In the genomic region with DNA sequence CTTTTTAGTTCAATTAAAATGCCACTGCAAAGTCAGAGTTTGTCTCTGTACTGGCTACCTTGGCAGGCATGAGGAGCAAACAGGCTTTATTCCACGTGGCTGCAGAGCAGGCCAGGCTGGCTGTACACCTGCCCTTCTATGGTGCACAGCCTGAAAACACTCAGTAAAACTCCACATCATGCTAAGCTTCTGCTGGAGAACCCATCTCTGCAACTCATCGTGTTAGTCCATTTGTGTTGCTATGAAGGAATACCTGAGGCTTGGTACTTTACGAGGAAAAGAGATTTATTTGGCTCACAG, we compare ENCODE assay signal across 23 cellular contexts.
"Had no signal": no experiment of that assay in that cellular context is flagged by ENCODE, and none has a peak within 500 bp of the region (broad histone marks: within the 10 kb centered on the region; RNA-seq: fewer than 3 reads in every experiment).

No MANE protein-coding gene starts in this region.

- ATAC-seq: activated CD8-positive, alpha-beta memory T cell treated with anti-CD3 and anti-CD28 coated beads, Interleukin-2, amount 10 ng/mL, durations not matched to agents 7 days and 5 days; T-helper 17 cell had no signal

- DNase-seq: activated B cell treated with CpG ODN at 0.5 μM for 24 hours; activated CD4-positive, alpha-beta T cell treated with anti-CD3 and anti-CD28 coated beads for 1 hour; activated CD4-positive, alpha-beta T cell treated with anti-CD3 and anti-CD28 coated beads, Interleukin-2, amount 10 ng/mL, durations not matched to agents 24 days and 14 days; activated CD4-positive, alpha-beta T cell treated with anti-CD3 and anti-CD28 coated beads, Interleukin-2, amount 50 U/mL, for 48 hours; activated CD8-positive, alpha-beta memory T cell treated with anti-CD3 and anti-CD28 coated beads, Interleukin-2, amount 10 ng/mL, durations not matched to agents 7 days and 5 days; activated gamma-delta T cell; activated naive CD4-positive, alpha-beta T cell treated with anti-CD3 and anti-CD28 coated beads for 36 hours; activated T-cell treated with anti-CD3 and anti-CD28 coated beads, Interleukin-2, amount 50 U/mL, for 24 hours; amygdala; MG63; NCI-H1105; NCI-H1436; NCI-H1694 treated with DMSO at 0.1 percent for 48 hours; NCI-H2029 treated with DMSO at 0.1 percent for 48 hours; NCI-H345; NCI-H510A; NCI-H69; PC-9; SHP77 treated with DMSO at 0.1 percent for 48 hours; T-helper 17 cell; T-helper 9 cell had no signal

- H3K27me3 Mint-ChIP-seq: activated B cell treated with CpG ODN at 0.5 μM for 24 hours; activated CD4-positive, alpha-beta T cell treated with anti-CD3 and anti-CD28 coated beads, Interleukin-2, amount 10 ng/mL, durations not matched to agents 24 days and 14 days; activated CD8-positive, alpha-beta memory T cell treated with anti-CD3 and anti-CD28 coated beads, Interleukin-2, amount 10 ng/mL, durations not matched to agents 7 days and 5 days; activated naive CD8-positive, alpha-beta T cell; activated T-cell treated with anti-CD3 and anti-CD28 coated beads, Interleukin-2, amount 50 U/mL, for 24 hours; T-helper 17 cell had no signal

- H2AFZ ChIP-seq: PC-9 had no signal

- H3K27me3 ChIP-seq: MG63 had no signal

- FAIRE-seq: TTC549 had no signal

- H3K4me2 ChIP-seq: PC-9 had no signal

- H3K4me3 Mint-ChIP-seq: activated B cell treated with CpG ODN at 0.5 μM for 24 hours; activated CD4-positive, alpha-beta T cell treated with anti-CD3 and anti-CD28 coated beads, Interleukin-2, amount 10 ng/mL, durations not matched to agents 24 days and 14 days; activated CD8-positive, alpha-beta memory T cell treated with anti-CD3 and anti-CD28 coated beads, Interleukin-2, amount 10 ng/mL, durations not matched to agents 7 days and 5 days; activated naive CD4-positive, alpha-beta T cell treated with anti-CD3 and anti-CD28 coated beads for 36 hours; activated naive CD8-positive, alpha-beta T cell; activated T-cell treated with anti-CD3 and anti-CD28 coated beads, Interleukin-2, amount 50 U/mL, for 24 hours; T-helper 17 cell had no signal

- H3K4me3 ChIP-seq: MG63, PC-9 had no signal

- H3K27ac ChIP-seq: PC-9 had no signal

- H3K4me1 Mint-ChIP-seq: activated CD4-positive, alpha-beta T cell treated with anti-CD3 and anti-CD28 coated beads, Interleukin-2, amount 10 ng/mL, durations not matched to agents 24 days and 14 days; T-helper 17 cell had no signal

- H3K27ac Mint-ChIP-seq: activated B cell treated with CpG ODN at 0.5 μM for 24 hours; activated CD4-positive, alpha-beta T cell treated with anti-CD3 and anti-CD28 coated beads, Interleukin-2, amount 10 ng/mL, durations not matched to agents 24 days and 14 days; activated CD8-positive, alpha-beta memory T cell treated with anti-CD3 and anti-CD28 coated beads, Interleukin-2, amount 10 ng/mL, durations not matched to agents 7 days and 5 days; activated naive CD4-positive, alpha-beta T cell treated with anti-CD3 and anti-CD28 coated beads for 36 hours; activated naive CD8-positive, alpha-beta T cell; activated T-cell treated with anti-CD3 and anti-CD28 coated beads, Interleukin-2, amount 50 U/mL, for 24 hours; T-helper 17 cell had no signal
